ENCODE assay signal across 17 cellular contexts in the genomic region with DNA sequence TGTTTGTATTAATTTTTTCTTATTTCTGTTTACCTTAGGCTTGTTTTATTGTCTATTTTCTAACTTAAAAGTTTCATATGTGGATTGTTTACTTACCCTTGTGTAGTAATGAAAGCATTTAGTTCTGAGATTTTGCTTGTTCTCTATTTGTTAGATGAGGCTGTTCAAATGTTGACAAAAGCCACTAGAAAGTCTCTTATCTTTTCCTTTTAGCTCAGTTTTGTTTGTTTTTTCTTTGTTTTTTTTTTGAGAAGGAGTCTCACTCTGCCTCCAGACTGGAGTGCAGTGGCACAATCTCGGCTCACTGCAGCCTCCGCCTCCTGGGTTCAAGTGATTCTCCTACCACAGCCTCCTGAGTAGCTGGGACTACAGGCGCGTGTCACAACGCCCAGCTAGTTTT.
"Had no signal": no experiment of that assay in that cellular context is flagged by ENCODE, and none has a peak within 500 bp of the region (broad histone marks: within the 10 kb centered on the region; RNA-seq: fewer than 3 reads in every experiment).

No MANE protein-coding gene starts in this region.

- H3K27ac Mint-ChIP-seq: naive B cell, type B pancreatic cell had no signal

- FAIRE-seq: keratinocyte, small intestine, urothelium cell line had no signal

- H3K4me3 ChIP-seq: colonic mucosa, esophagus squamous epithelium, gastroesophageal sphincter, right atrium auricular region, suprapubic skin, thyroid gland had no signal

- DNase-seq: colonic mucosa; dermis blood vessel endothelial cell; esophagus squamous epithelium; foreskin fibroblast; glutamatergic neuron; mesendoderm; naive B cell; small intestine; stimulated activated CD4-positive, alpha-beta T cell treated with anti-CD3 and anti-CD28 coated beads, Interleukin-12 subunit alpha, Interleukin-12 subunit beta, amount 100 ng/mL, for 4 hours; stimulated activated naive CD4-positive, alpha-beta T cell treated with Interleukin-2 at 50 U/mL for 16 hours; thyroid gland had no signal

- H3K27me3 Mint-ChIP-seq: naive B cell, type B pancreatic cell had no signal

- ATAC-seq: gastroesophageal sphincter had no signal

- H3K9me3 Mint-ChIP-seq: naive B cell, type B pancreatic cell had no signal

- H3K4me3 Mint-ChIP-seq: naive B cell, type B pancreatic cell had no signal
